12 cellular contexts compared by ENCODE assay signal in the genomic region with DNA sequence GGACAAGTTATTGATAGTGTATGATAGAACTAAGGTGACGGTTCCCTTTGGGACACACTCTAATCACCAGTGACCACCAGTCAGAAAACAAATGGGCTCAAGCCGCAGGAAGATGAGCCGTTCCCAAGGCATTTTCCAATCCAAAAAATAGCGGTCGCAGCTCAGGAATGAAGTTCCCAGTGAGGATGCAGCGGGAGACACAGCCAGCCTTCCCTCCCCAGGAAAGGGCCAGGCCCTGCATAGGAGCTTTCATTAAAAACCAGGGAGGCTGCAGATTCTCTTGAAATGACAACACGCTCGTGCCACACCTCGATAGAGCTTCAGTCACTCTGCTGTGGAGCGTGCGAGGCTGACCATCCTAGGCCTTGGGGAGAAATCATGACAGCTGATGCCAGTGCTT.
DNase-seq lines count a peak whose midpoint lies in the region; ATAC-seq and TF ChIP-seq lines count a peak whose summit lies in the region.
"Had no signal": no experiment of that assay in that cellular context is flagged by ENCODE, and none has a peak within 500 bp of the region (broad histone marks: within the 10 kb centered on the region; RNA-seq: fewer than 3 reads in every experiment).

No MANE protein-coding gene starts in this region.

- H3K27me3 ChIP-seq in lung (ENCODE audit: control insufficient read depth, insufficient read depth) (no peaks in the 10 kb centered on the region), upper lobe of left lung (no peaks in the 10 kb centered on the region)

- no TSS peak for BruUV-seq in MCF 10A (replicated peaks; lab: Mats Ljungman, UMichigan)

- no peak for ATAC-seq in lung (ENCODE audit: insufficient read depth, low FRiP score)
- no peak for ATAC-seq in upper lobe of left lung (ENCODE audit: low FRiP score in 2 of 2)
- ATAC-seq: activated T-helper 17 cell treated with anti-CD3 and anti-CD28 coated beads, Interleukin-2, amount 50 U/mL, for 72 hours; HCT116 had no signal

- peak overlapping the region; percentile 42 for H3K27ac Mint-ChIP-seq in activated naive CD4-positive, alpha-beta T cell treated with anti-CD3 and anti-CD28 coated beads, Interleukin-2, amount 10 ng/mL, durations not matched to agents 7 days and 5 days
- H3K27ac Mint-ChIP-seq in MCF 10A (ENCODE audit: low read depth, unreplicated experiment), result peak overlapping the region; percentile 97

- peak overlapping the region; percentile 3 for H3K4me3 Mint-ChIP-seq in activated naive CD4-positive, alpha-beta T cell treated with anti-CD3 and anti-CD28 coated beads, Interleukin-2, amount 10 ng/mL, durations not matched to agents 7 days and 5 days
- peak overlapping the region; percentile 16 for H3K4me3 Mint-ChIP-seq in MCF 10A (ENCODE audit: unreplicated experiment)

- peaks cover 23% of the 10 kb centered on the region for H3K4me1 Mint-ChIP-seq in activated naive CD4-positive, alpha-beta T cell treated with anti-CD3 and anti-CD28 coated beads, Interleukin-2, amount 10 ng/mL, durations not matched to agents 7 days and 5 days
- peaks cover 12% of the 10 kb centered on the region for H3K4me1 Mint-ChIP-seq in MCF 10A (ENCODE audit: insufficient read depth, unreplicated experiment)

- H3K4me3 ChIP-seq in lung, result no peak overlapping the region
- no peak overlapping the region for H3K4me3 ChIP-seq in upper lobe of left lung

- DNase-seq in activated naive CD4-positive, alpha-beta T cell treated with anti-CD3 and anti-CD28 coated beads, Interleukin-2, amount 10 ng/mL, durations not matched to agents 7 days and 5 days, result no peak
- no peak for DNase-seq in activated naive CD4-positive, alpha-beta T cell (lab: John Stamatoyannopoulos, UW)
- DNase-seq in MCF 10A (ENCODE audit: unreplicated experiment), result no peak
- DNase-seq in lung (ENCODE audit: low spot score), result no peak
- DNase-seq in upper lobe of left lung, result peak in 1 of 2 donors; percentile 12
- no peak for DNase-seq in GM03348 (ENCODE audit: low spot score)
- DNase-seq in GM19238 (ENCODE audit: insufficient read length, low spot score), result no peak
- DNase-seq in OCI-M1 (lab: John Stamatoyannopoulos, UW), result no peak
- DNase-seq: effector memory CD4-positive, alpha-beta T cell; NCI-H446 treated with DMSO at 0.1 percent for 48 hours had no signal

- WGBS in lung, 2 donors, result 90 to 93% methylated on average over 11 of the region's 11 CpGs
- 88 to 93% methylated on average over 11 of the region's 11 CpGs for WGBS in upper lobe of left lung, 2 donors

- H3K9me3 Mint-ChIP-seq in activated naive CD4-positive, alpha-beta T cell treated with anti-CD3 and anti-CD28 coated beads, Interleukin-2, amount 10 ng/mL, durations not matched to agents 7 days and 5 days, result no peaks in the 10 kb centered on the region
- no peaks in the 10 kb centered on the region for H3K9me3 Mint-ChIP-seq in MCF 10A (ENCODE audit: unreplicated experiment)
- H3K9me3 Mint-ChIP-seq: activated T-helper 17 cell treated with anti-CD3 and anti-CD28 coated beads, Interleukin-2, amount 50 U/mL, for 72 hours had no signal

- CTCF ChIA-PET in activated naive CD4-positive, alpha-beta T cell treated with anti-CD3 and anti-CD28 coated beads, Interleukin-2, amount 10 ng/mL, durations not matched to agents 7 days and 5 days (lab: Charles Lee), result interaction anchor here (1.1 kb wide), 1 partner anchor 37 kb away, joined by 3 read pairs; no protein-coding TSS in a partner anchor
- CTCF ChIA-PET in MCF 10A (lab: Yijun Ruan, JAX), result interaction anchor here (0.7 to 5.3 kb wide), 3 partner anchors 30 to 49 kb away, joined by 4 to 39 read pairs (median 4); no protein-coding TSS in a partner anchor

- no peak for TF ChIP-seq POLR2A in upper lobe of left lung (IDR thresholded peaks at IDR 0.05)

- peaks cover 4 to 15% of the 10 kb centered on the region in 2 donors for H3K4me1 ChIP-seq in lung (ENCODE audit: control insufficient read depth in 2 of 2, insufficient read depth in 2 of 2, low read length in 2 of 2)
- peaks cover 39 to 63% (median 41%) of the 10 kb centered on the region in 4 donors for H3K4me1 ChIP-seq in upper lobe of left lung

- no peaks in the 10 kb centered on the region for H3K9me3 ChIP-seq in lung (ENCODE audit: control insufficient read depth in 2 of 2, insufficient read depth in 1 of 2, low read length in 1 of 2)
- no peaks in the 10 kb centered on the region for H3K9me3 ChIP-seq in upper lobe of left lung

- peaks cover 31% of the 10 kb centered on the region for H3K27me3 Mint-ChIP-seq in activated naive CD4-positive, alpha-beta T cell treated with anti-CD3 and anti-CD28 coated beads, Interleukin-2, amount 10 ng/mL, durations not matched to agents 7 days and 5 days
- no peaks in the 10 kb centered on the region for H3K27me3 Mint-ChIP-seq in MCF 10A (ENCODE audit: insufficient read depth, unreplicated experiment)
- H3K27me3 Mint-ChIP-seq: activated T-helper 17 cell treated with anti-CD3 and anti-CD28 coated beads, Interleukin-2, amount 50 U/mL, for 72 hours had no signal

- no peak for TF ChIP-seq EP300 in upper lobe of left lung (IDR thresholded peaks at IDR 0.05)

- H3K36me3 ChIP-seq in lung (ENCODE audit: control insufficient read depth in 2 of 2, insufficient read depth in 2 of 2, low read length in 2 of 2) (peaks cover 0 to 2% of the 10 kb centered on the region in 2 donors), upper lobe of left lung (no peaks in the 10 kb centered on the region)

- POLR2A ChIA-PET in MCF 10A (lab: Yijun Ruan, JAX), result interaction anchor here (0.9 to 7.4 kb wide), 9 partner anchors 7 to 42 kb away, joined by 3 to 160 read pairs (median 18); no protein-coding TSS in a partner anchor

- TF ChIP-seq CTCF in MCF 10A (IDR thresholded peaks at IDR 0.05; ENCODE audit: unreplicated experiment) (no peak), lung (IDR thresholded peaks at IDR 0.05; ENCODE audit: control extremely low read depth, extremely low read depth) (no peak), upper lobe of left lung (IDR thresholded peaks at IDR 0.05) (no peak)

- intact Hi-C loops in MCF 10A (cut with micrococcal nuclease), result no loop called here

- H3K27ac ChIP-seq in lung (ENCODE audit: low read depth in 1 of 2, low read length in 1 of 2) (peak overlapping the region; percentile 30 to 63), upper lobe of left lung (peak overlapping the region; percentile 58 to 100 (median 94))

- H3K36me3 Mint-ChIP-seq in activated naive CD4-positive, alpha-beta T cell treated with anti-CD3 and anti-CD28 coated beads, Interleukin-2, amount 10 ng/mL, durations not matched to agents 7 days and 5 days, result peaks cover 2% of the 10 kb centered on the region
- H3K36me3 Mint-ChIP-seq in MCF 10A (ENCODE audit: insufficient read depth, unreplicated experiment), result no peaks in the 10 kb centered on the region
